ENCODE assay signal across 9 cellular contexts in the genomic region with DNA sequence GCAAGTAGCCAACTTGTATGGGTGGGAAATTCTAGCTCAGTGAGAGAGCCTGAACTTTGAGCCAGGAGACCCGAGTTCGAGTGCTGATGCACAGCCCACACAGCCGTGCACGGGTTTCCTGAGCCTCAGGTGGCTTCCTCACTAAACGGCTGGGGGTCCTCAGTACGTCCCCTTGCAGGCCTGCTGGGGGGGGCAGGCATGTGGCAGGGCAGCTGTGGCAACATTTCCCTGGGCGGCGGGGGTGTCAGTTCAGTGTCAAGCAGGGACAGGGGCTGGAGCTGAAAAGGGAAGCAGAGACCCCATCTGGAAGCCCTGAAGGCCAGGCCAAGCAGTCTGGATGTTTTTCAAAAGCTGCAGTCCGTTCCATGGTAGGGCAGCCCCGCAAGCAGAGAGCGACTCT. TPM values are rescaled to one million over a fixed set of nuclear protein-coding genes. Genes with fewer than 3 reads are reported as not detected.
"Had no signal": no experiment of that assay in that cellular context is flagged by ENCODE, and none has a peak within 500 bp of the region (broad histone marks: within the 10 kb centered on the region; RNA-seq: fewer than 3 reads in every experiment).

No MANE protein-coding gene starts in this region.

- H3K4me3 ChIP-seq: GM12878 had no signal

- ATAC-seq: GM12878 had no signal

- FAIRE-seq: G401.6, GM12878, GM12891, GM12892, GM18507, GM19239 had no signal

- DNase-seq: GDM1, GF-D8 had no signal

RNA-seq across cellular contexts. Expression of a gene that starts 14.6 kb away (rescaled TPM):
- total RNA-seq: G401, GM12878 had no signal
- polyA plus RNA-seq: GM12878 had no signal
